ENCODE assay signal across 1 cellular context in genomic region chr3:170418422-170419300, GRCh38.
TF ChIP-seq lines count a peak whose summit lies in the region.

Gene CLDN11 (plus strand): TSS chr3:170418868. CDS start chr3:170419067, 199 bp downstream.

TF ChIP-seq in GM23338, 12 proteins besides CTCF, POLR2A, EP300 and RAD21 (continued from another document):
- TF ChIP-seq ZNF462 (CRISPR knock-in tag; IDR thresholded peaks at IDR 0.05) (no peak), EZH2 (IDR thresholded peaks at IDR 0.05; ENCODE audit: low read depth, unreplicated experiment) (peak; percentile 34), POLR2AphosphoS5 (IDR thresholded peaks at IDR 0.05; ENCODE audit: low read depth) (no peak)
